ENCODE assay signal across 11 cellular contexts in the genomic region with DNA sequence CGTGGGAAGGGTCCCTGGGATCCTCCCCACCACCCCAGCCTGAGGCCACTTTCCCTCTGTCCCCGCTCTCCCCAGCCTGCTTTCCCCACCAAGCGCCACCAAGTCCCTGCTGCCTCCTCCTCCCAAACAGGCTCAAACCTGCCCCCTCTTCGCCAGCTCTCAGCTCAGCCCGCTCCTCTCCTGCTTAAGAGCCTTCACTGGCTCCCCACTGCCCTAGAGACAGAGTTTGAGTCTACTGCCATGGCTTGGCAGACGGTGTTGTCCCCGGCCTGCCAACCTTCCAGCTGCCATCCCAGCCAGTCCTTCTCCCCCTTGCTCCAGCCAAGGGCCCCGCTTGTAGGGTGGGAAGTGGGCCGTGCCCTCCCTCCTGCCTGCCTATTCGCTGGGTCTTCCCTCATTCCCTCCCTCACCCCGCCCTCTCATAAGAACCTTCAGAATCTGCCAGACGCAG. TPM values are rescaled to one million over a fixed set of nuclear protein-coding genes. Genes with fewer than 3 reads are reported as not detected.
DNase-seq lines count a peak whose midpoint lies in the region; ATAC-seq, FAIRE-seq and TF ChIP-seq lines count a peak whose summit lies in the region.
"Had no signal": no experiment of that assay in that cellular context is flagged by ENCODE, and none has a peak within 500 bp of the region (broad histone marks: within the 10 kb centered on the region; RNA-seq: fewer than 3 reads in every experiment).

No MANE protein-coding gene starts in this region.

- no peak overlapping the region for H3K4me3 ChIP-seq in HepG2 (replicated peaks in 1 of 3; ENCODE audit: insufficient read depth in 1 of 3, low read depth in 2 of 3, low read length in 3 of 3)
- H3K4me3 ChIP-seq in suprapubic skin: no peak overlapping the region

- H3K9me3 ChIP-seq in HepG2 (ENCODE audit: low read length): no peaks in the 10 kb centered on the region
- H3K9me3 ChIP-seq in suprapubic skin: no peaks in the 10 kb centered on the region

- CTCF ChIA-PET in activated CD4-positive, alpha-beta T cell treated with anti-CD3 and anti-CD28 coated beads, Interleukin-2, amount 10 ng/mL, durations not matched to agents 7 days and 5 days (lab: Charles Lee): interaction anchor here (1.0 to 1.9 kb wide), 2 partner anchors 25 to 86 kb away, joined by 4 read pairs; no protein-coding TSS in a partner anchor
- CTCF ChIA-PET in HepG2 (lab: Yijun Ruan, JAX; ENCODE audit: low intra/inter-chr PET ratio, low total read pairs): no interaction called here

- no peak for DNase-seq in activated CD4-positive, alpha-beta T cell treated with anti-CD3 and anti-CD28 coated beads, Interleukin-2, amount 10 ng/mL, durations not matched to agents 7 days and 5 days
- no peak for DNase-seq in activated CD4-positive, alpha-beta T cell treated with anti-CD3 and anti-CD28 coated beads for 1 hour
- DNase-seq in activated naive CD4-positive, alpha-beta T cell treated with anti-CD3 and anti-CD28 coated beads, Interleukin-2, amount 50 U/mL, for 72 hours (ENCODE audit: low spot score in 2 of 2): no peak
- DNase-seq in HepG2 (ENCODE audit: low spot score) (no peak), suprapubic skin (ENCODE audit: low spot score in 2 of 2) (peak in 1 of 2 donors; percentile 73), NCI-H1092 treated with DMSO at 0.1 percent for 48 hours (lab: John Stamatoyannopoulos, UW) (no peak), mucosa of gallbladder (ENCODE audit: low spot score) (no peak), NCI-H510A treated with DMSO at 0.1 percent for 48 hours (lab: John Stamatoyannopoulos, UW) (no peak)
- DNase-seq: activated gamma-delta T cell treated with Interleukin-2 at 50 U/mL for 16 hours, erythroblast, NCI-H1930 had no signal

- H3K4me1 Mint-ChIP-seq in activated CD4-positive, alpha-beta T cell treated with anti-CD3 and anti-CD28 coated beads, Interleukin-2, amount 10 ng/mL, durations not matched to agents 7 days and 5 days: peaks cover 92% of the 10 kb centered on the region

- H3K27me3 ChIP-seq in HepG2 (ENCODE audit: control insufficient read depth in 1 of 2, insufficient read depth in 2 of 2, low read length in 2 of 2): no peaks in the 10 kb centered on the region
- H3K27me3 ChIP-seq in suprapubic skin: no peaks in the 10 kb centered on the region

- no peak overlapping the region for H3K9ac ChIP-seq in HepG2 (ENCODE audit: insufficient read depth, low read depth, low read length)

- TF ChIP-seq EP300 in HepG2 (IDR thresholded peaks at IDR 0.05; ENCODE audit: low read depth in 2 of 2, low read length in 2 of 2) (no peak), HepG2 (CRISPR knock-in tag; IDR thresholded peaks at IDR 0.05; ENCODE audit: borderline replicate concordance) (no peak), suprapubic skin (IDR thresholded peaks at IDR 0.05) (no peak)

- peaks cover 39% of the 10 kb centered on the region for H3K79me2 ChIP-seq in HepG2 (ENCODE audit: insufficient read depth, low read length)

- H3K27me3 Mint-ChIP-seq in activated CD4-positive, alpha-beta T cell treated with anti-CD3 and anti-CD28 coated beads, Interleukin-2, amount 10 ng/mL, durations not matched to agents 7 days and 5 days: no peaks in the 10 kb centered on the region

- POLR2A ChIA-PET in activated CD4-positive, alpha-beta T cell treated with anti-CD3 and anti-CD28 coated beads, Interleukin-2, amount 10 ng/mL, durations not matched to agents 7 days and 5 days (lab: Charles Lee): no interaction called here
- POLR2A ChIA-PET in HepG2 (lab: Yijun Ruan, JAX): no interaction called here

- peaks cover 3% of the 10 kb centered on the region for H3K9me3 Mint-ChIP-seq in activated CD4-positive, alpha-beta T cell treated with anti-CD3 and anti-CD28 coated beads, Interleukin-2, amount 10 ng/mL, durations not matched to agents 7 days and 5 days
- H3K9me3 Mint-ChIP-seq in activated naive CD4-positive, alpha-beta T cell treated with anti-CD3 and anti-CD28 coated beads, Interleukin-2, amount 50 U/mL, for 72 hours: no peaks in the 10 kb centered on the region

- no peak overlapping the region for H3K4me2 ChIP-seq in HepG2 (ENCODE audit: low read depth, low read length)

- FAIRE-seq in HepG2 (lab: Jason Lieb, UNC): no peak

- 91% methylated on average over 12 of the region's 12 CpGs for WGBS in HepG2 (ENCODE audit: low lambda C conversion rate)
- 77% methylated on average over 12 of the region's 12 CpGs for WGBS in suprapubic skin

- no peak for TF ChIP-seq RAD21 in HepG2 (CRISPR knock-in tag; IDR thresholded peaks at IDR 0.05)

- peaks cover 64% of the 10 kb centered on the region for H3K4me1 ChIP-seq in HepG2 (ENCODE audit: insufficient read depth, low read length)
- H3K4me1 ChIP-seq in suprapubic skin: peaks cover 60% of the 10 kb centered on the region

- TF ChIP-seq POLR2A in HepG2 (IDR thresholded peaks at IDR 0.05; ENCODE audit: insufficient read depth in 1 of 2, low read depth in 2 of 2, low read length in 2 of 2): no peak
- no peak for TF ChIP-seq POLR2A in suprapubic skin (IDR thresholded peaks at IDR 0.05)

- H4K20me1 ChIP-seq in HepG2 (ENCODE audit: insufficient read depth, low read length): no peaks in the 10 kb centered on the region; the same call in 1 of the 2 replicates

- peaks cover 74% of the 10 kb centered on the region for H3K36me3 Mint-ChIP-seq in activated CD4-positive, alpha-beta T cell treated with anti-CD3 and anti-CD28 coated beads, Interleukin-2, amount 10 ng/mL, durations not matched to agents 7 days and 5 days (ENCODE audit: low read depth)
- H3K36me3 Mint-ChIP-seq in activated naive CD4-positive, alpha-beta T cell treated with anti-CD3 and anti-CD28 coated beads, Interleukin-2, amount 50 U/mL, for 72 hours: peaks cover 49 to 74% of the 10 kb centered on the region in 2 donors

- H3K27ac ChIP-seq in HepG2 (ENCODE audit: extremely low read length, insufficient read depth, low read length) (no peak overlapping the region), suprapubic skin (peak overlapping the region; percentile 87)

- no peak for TF ChIP-seq CTCF in HepG2 (CRISPR knock-in tag; IDR thresholded peaks at IDR 0.05)
- TF ChIP-seq CTCF in suprapubic skin (IDR thresholded peaks at IDR 0.05): no peak

- intact Hi-C loops in HepG2 (cut with micrococcal nuclease; ENCODE audit: unreplicated experiment): no loop called here

- H3K4me3 Mint-ChIP-seq in activated CD4-positive, alpha-beta T cell treated with anti-CD3 and anti-CD28 coated beads, Interleukin-2, amount 10 ng/mL, durations not matched to agents 7 days and 5 days: no peak overlapping the region

- no peaks in the 10 kb centered on the region for H3K36me3 ChIP-seq in HepG2 (replicated peaks in 1 of 2; ENCODE audit: control insufficient read depth in 1 of 2, insufficient read depth in 2 of 2, low read length in 2 of 2)
- no peaks in the 10 kb centered on the region for H3K36me3 ChIP-seq in suprapubic skin

- BruUV-seq in HepG2 (replicated peaks; lab: Mats Ljungman, UMichigan): no TSS peak

- peak overlapping the region; percentile 77 for H3K27ac Mint-ChIP-seq in activated CD4-positive, alpha-beta T cell treated with anti-CD3 and anti-CD28 coated beads, Interleukin-2, amount 10 ng/mL, durations not matched to agents 7 days and 5 days
- H3K27ac Mint-ChIP-seq in activated naive CD4-positive, alpha-beta T cell treated with anti-CD3 and anti-CD28 coated beads, Interleukin-2, amount 50 U/mL, for 72 hours: peak overlapping the region; percentile 85 to 97

- in situ Hi-C loops in HepG2 (cut with HindIII; ENCODE audit: extremely low pct_ligation_motif_present, low pct_unique_long_range_greater_than_20kb): no loop called here

- no peak overlapping the region for H2AFZ ChIP-seq in HepG2 (ENCODE audit: low read length)

- no peak for ATAC-seq in activated naive CD4-positive, alpha-beta T cell treated with anti-CD3 and anti-CD28 coated beads, Interleukin-2, amount 50 U/mL, for 72 hours
- ATAC-seq in HepG2: no peak

RNA-seq across cellular contexts. Expression of a gene that starts 11.1 kb away (rescaled TPM):
- total RNA-seq in activated CD4-positive, alpha-beta T cell treated with anti-CD3 and anti-CD28 coated beads, Interleukin-2, amount 10 ng/mL, durations not matched to agents 7 days and 5 days: 100 to 1,000 TPM; 242 to 262 TPM
- 100 to 1,000 TPM; 166 to 218 TPM for total RNA-seq in activated naive CD4-positive, alpha-beta T cell treated with anti-CD3 and anti-CD28 coated beads, Interleukin-2, amount 50 U/mL, for 72 hours
- total RNA-seq in HepG2 (2016; rRNA removed; fragmentation: Illumina TruSeq; extraction: Trizol) (7.6 and 15.9 TPM in 2 replicates), suprapubic skin (10 to 100 TPM; 27.2 to 32.8 (median 30.5) TPM), mucosa of gallbladder (74.2 TPM)
- 8.0 and 9.2 TPM in 2 replicates for total RNA-seq in HepG2 (2016; cell fraction: cytosol; rRNA removed; fragmentation: Illumina TruSeq; extraction: Trizol; ENCODE audit: low read depth)
- 6.9 and 15.8 TPM in 2 replicates for total RNA-seq in HepG2 (2016; cell fraction: insoluble cytoplasmic fraction; rRNA removed; fragmentation: Illumina TruSeq; extraction: Trizol)
- 9.4 and 9.6 TPM in 2 replicates for total RNA-seq in HepG2 (2016; cell fraction: membrane; rRNA removed; fragmentation: Illumina TruSeq; extraction: Trizol)
- total RNA-seq in HepG2 (2016; cell fraction: nucleus; rRNA removed; fragmentation: Illumina TruSeq; extraction: Trizol): 16.4 and 21.4 TPM in 2 replicates
- polyA plus RNA-seq in HepG2 (2011; rRNA removed): 49.6 and 60.7 TPM in 2 replicates
- polyA plus RNA-seq in HepG2 (2011; cell fraction: cytosol; rRNA removed): 30.7 and 32.4 TPM in 2 replicates
- 61.1 and 65.1 TPM in 2 replicates for polyA plus RNA-seq in HepG2 (2011; cell fraction: nucleus; rRNA removed)
- 13.9 and 22.1 TPM in 2 replicates for polyA plus RNA-seq in HepG2 (2012)
- 1.4 and 1.8 TPM in 2 replicates for polyA plus RNA-seq in HepG2 (2016; cell fraction: cytosol; fragmentation: Illumina TruSeq; extraction: Trizol; ENCODE audit: low read depth)
- 6.0 and 8.1 TPM in 2 replicates for polyA plus RNA-seq in HepG2 (2016; cell fraction: insoluble cytoplasmic fraction; fragmentation: Illumina TruSeq; extraction: Trizol; ENCODE audit: low read depth)
- polyA plus RNA-seq in HepG2 (2016; cell fraction: membrane; fragmentation: Illumina TruSeq; extraction: Trizol; ENCODE audit: low read depth): 3.4 and 3.5 TPM in 2 replicates
- 38.0 and 39.0 TPM in 2 replicates for polyA plus RNA-seq in HepG2 (2016; cell fraction: nucleus; fragmentation: Illumina TruSeq; extraction: Trizol; ENCODE audit: insufficient read depth, low read depth)
- 54.4 and 98.2 TPM in 2 replicates for polyA minus RNA-seq in HepG2 (2011; rRNA and poly(A)+ RNA removed; ENCODE audit: low replicate concordance)
- polyA minus RNA-seq in HepG2 (2011; cell fraction: cytosol; rRNA and poly(A)+ RNA removed): 19.2 and 23.0 TPM in 2 replicates
- polyA minus RNA-seq in HepG2 (2011; cell fraction: nucleus; rRNA and poly(A)+ RNA removed): 30.3 and 37.8 TPM in 2 replicates

RNA-seq across cellular contexts. Expression of a gene that starts 56.3 kb away (rescaled TPM):
- 100 to 1,000 TPM in 1 of 2 experiments, 10 to 100 TPM in 1; 95.8 to 106 TPM for total RNA-seq in activated CD4-positive, alpha-beta T cell treated with anti-CD3 and anti-CD28 coated beads, Interleukin-2, amount 10 ng/mL, durations not matched to agents 7 days and 5 days
- 100 to 1,000 TPM; 106 to 132 TPM for total RNA-seq in activated naive CD4-positive, alpha-beta T cell treated with anti-CD3 and anti-CD28 coated beads, Interleukin-2, amount 50 U/mL, for 72 hours
- 52.9 and 53.2 TPM in 2 replicates for total RNA-seq in HepG2 (2016; rRNA removed; fragmentation: Illumina TruSeq; extraction: Trizol)
- total RNA-seq in HepG2 (2016; cell fraction: cytosol; rRNA removed; fragmentation: Illumina TruSeq; extraction: Trizol; ENCODE audit: low read depth): 17.2 and 19.5 TPM in 2 replicates
- total RNA-seq in HepG2 (2016; cell fraction: insoluble cytoplasmic fraction; rRNA removed; fragmentation: Illumina TruSeq; extraction: Trizol): 55.4 and 56.5 TPM in 2 replicates
- total RNA-seq in HepG2 (2016; cell fraction: membrane; rRNA removed; fragmentation: Illumina TruSeq; extraction: Trizol): 25.5 and 27.7 TPM in 2 replicates
- total RNA-seq in HepG2 (2016; cell fraction: nucleus; rRNA removed; fragmentation: Illumina TruSeq; extraction: Trizol): 28.0 and 30.5 TPM in 2 replicates
- 42.7 and 43.5 TPM in 2 replicates for polyA plus RNA-seq in HepG2 (2011; rRNA removed)
- 43.3 and 48.1 TPM in 2 replicates for polyA plus RNA-seq in HepG2 (2011; cell fraction: cytosol; rRNA removed)
- polyA plus RNA-seq in HepG2 (2011; cell fraction: nucleus; rRNA removed): 9.6 and 20.1 TPM in 2 replicates
- polyA plus RNA-seq in HepG2 (2012): 63.6 and 69.8 TPM in 2 replicates
- 16.5 and 23.5 TPM in 2 replicates for polyA plus RNA-seq in HepG2 (2016; cell fraction: cytosol; fragmentation: Illumina TruSeq; extraction: Trizol; ENCODE audit: low read depth)
- polyA plus RNA-seq in HepG2 (2016; cell fraction: insoluble cytoplasmic fraction; fragmentation: Illumina TruSeq; extraction: Trizol; ENCODE audit: low read depth): 55.4 and 59.8 TPM in 2 replicates
- polyA plus RNA-seq in HepG2 (2016; cell fraction: membrane; fragmentation: Illumina TruSeq; extraction: Trizol; ENCODE audit: low read depth): 23.1 and 25.4 TPM in 2 replicates
- 58.1 and 59.0 TPM in 2 replicates for polyA plus RNA-seq in HepG2 (2016; cell fraction: nucleus; fragmentation: Illumina TruSeq; extraction: Trizol; ENCODE audit: insufficient read depth, low read depth)
- polyA minus RNA-seq in HepG2 (2011; rRNA and poly(A)+ RNA removed; ENCODE audit: low replicate concordance): 68.2 and 105 TPM in 2 replicates
- 19.2 and 19.6 TPM in 2 replicates for polyA minus RNA-seq in HepG2 (2011; cell fraction: cytosol; rRNA and poly(A)+ RNA removed)
- 12.1 and 29.7 TPM in 2 replicates for polyA minus RNA-seq in HepG2 (2011; cell fraction: nucleus; rRNA and poly(A)+ RNA removed)
- 10 to 100 TPM; 23.0 to 32.2 (median 29.3) TPM for total RNA-seq in suprapubic skin
- 72.0 TPM for total RNA-seq in mucosa of gallbladder
